Comparison of ENCODE assay signal across 7 cellular contexts in genomic region chr4:185534850-185535761, GRCh38. TPM values are rescaled to one million over a fixed set of nuclear protein-coding genes. Genes with fewer than 3 reads are reported as not detected.
DNase-seq lines count a peak whose midpoint lies in the region; ATAC-seq and TF ChIP-seq lines count a peak whose summit lies in the region.

Gene PDLIM3, minus strand, starts transcription at chr4:185535507. Its CDS starts 73 bp downstream, at chr4:185535434.

- 0 out of 2 replicates have a peak, but pooled peaks cover 4% of the 10 kb centered on the region for H3K79me2 ChIP-seq in KMS-11 (ENCODE audit: insufficient read depth, low read depth)

- peak within 1 kb of the TSS; percentile 84 for H3K4me2 ChIP-seq in KMS-11

- peak; percentile 93 for TF ChIP-seq POLR2A in ovary (IDR thresholded peaks at IDR 0.05)

- ATAC-seq in HG02623 (IDR thresholded peaks at IDR 0.05; ENCODE audit: unreplicated experiment): no peak

- no peaks in the 10 kb centered on the region for H3K36me3 ChIP-seq in KMS-11 (ENCODE audit: insufficient read depth)
- H3K36me3 ChIP-seq in ovary: no peaks in the 10 kb centered on the region

- no peaks in the 10 kb centered on the region for H3K27me3 ChIP-seq in KMS-11 (ENCODE audit: insufficient read depth, low read depth)
- H3K27me3 ChIP-seq in ovary: no peaks in the 10 kb centered on the region

- peak within 1 kb of the TSS; percentile 84 for H3K9ac ChIP-seq in KMS-11

- no peaks in the 10 kb centered on the region for H3K36me3 Mint-ChIP-seq in activated naive CD8-positive, alpha-beta T cell treated with anti-CD3 and anti-CD28 coated beads for 36 hours

- H3K4me1 Mint-ChIP-seq in activated naive CD8-positive, alpha-beta T cell treated with anti-CD3 and anti-CD28 coated beads for 36 hours: peaks cover 6% of the 10 kb centered on the region

- TF ChIP-seq EP300 in ovary (IDR thresholded peaks at IDR 0.05): no peak

- H3K27ac ChIP-seq in KMS-11 (peak within 1 kb of the TSS; percentile 47; the same call in 1 of the 2 replicates), ovary (peak within 1 kb of the TSS; percentile 73 to 89)

- peak within 1 kb of the TSS; percentile 46 for H3K4me3 ChIP-seq in KMS-11 (IDR thresholded peaks at IDR 0.05; ENCODE audit: insufficient read depth, low read depth, low read length)
- peak within 1 kb of the TSS; percentile 57 for H3K4me3 ChIP-seq in ovary

- TF ChIP-seq CTCF in KMS-11 (conservative IDR thresholded peaks at IDR 0.05; ENCODE audit: low read depth, low read length) (no peak), ovary (IDR thresholded peaks at IDR 0.05) (no peak)

- H3K4me3 Mint-ChIP-seq in activated naive CD8-positive, alpha-beta T cell treated with anti-CD3 and anti-CD28 coated beads for 36 hours: peak within 1 kb of the TSS; percentile 48

- intact Hi-C loops in cardiac septum (cut with DNase I): loop anchor here (2.0 to 5.0 kb wide), 3 partner anchors 32 to 63 kb away; partner anchors contain the start of gene CCDC110
- intact Hi-C loops in ovary (cut with DNase I): loop anchor here in 1 of 4 donors (10.0 kb wide), 1 partner anchor 60 kb away; the partner anchor contains the start of gene CCDC110

- 0% methylated on average over 68 to 87 of the region's 87 CpGs for WGBS in ovary, 3 donors

- H4K20me1 ChIP-seq in KMS-11 (ENCODE audit: insufficient read depth): no peaks in the 10 kb centered on the region

- peaks cover 21% of the 10 kb centered on the region for H3K4me1 ChIP-seq in KMS-11 (ENCODE audit: low read depth, poor library complexity, severe bottlenecking)
- H3K4me1 ChIP-seq in ovary (ENCODE audit: insufficient read depth): peaks cover 6% of the 10 kb centered on the region

- no peaks in the 10 kb centered on the region for H3K9me3 Mint-ChIP-seq in activated naive CD8-positive, alpha-beta T cell treated with anti-CD3 and anti-CD28 coated beads for 36 hours

- no peak within 1 kb of the TSS for H3K27ac Mint-ChIP-seq in activated naive CD8-positive, alpha-beta T cell treated with anti-CD3 and anti-CD28 coated beads for 36 hours

- H3K27me3 Mint-ChIP-seq in activated naive CD8-positive, alpha-beta T cell treated with anti-CD3 and anti-CD28 coated beads for 36 hours: peaks cover 44% of the 10 kb centered on the region

- DNase-seq in GM03348 (ENCODE audit: low spot score): peak; percentile 67
- peak; percentile 9 for DNase-seq in activated naive CD8-positive, alpha-beta T cell treated with anti-CD3 and anti-CD28 coated beads for 36 hours
- DNase-seq in cardiac septum (ENCODE audit: low spot score): peak; percentile 83
- DNase-seq in ovary: peak; percentile 73 to 88 (median 84)
- DNase-seq in effector CD8-positive, alpha-beta T cell (lab: John Stamatoyannopoulos, UW): no peak

- no peaks in the 10 kb centered on the region for H3K9me3 ChIP-seq in ovary

- peak within 1 kb of the TSS; percentile 98 for H2AFZ ChIP-seq in KMS-11 (ENCODE audit: low read depth)

RNA-seq across cellular contexts. Expression of gene PDLIM3, which starts in this region (rescaled TPM):
- total RNA-seq in activated naive CD8-positive, alpha-beta T cell treated with anti-CD3 and anti-CD28 coated beads for 36 hours: not detected
- total RNA-seq in cardiac septum (265 TPM), ovary (100 to 1,000 TPM in 3 of 7 donors, 10 to 100 TPM in 4; 40.9 to 220 (median 78.7) TPM)
- 100 to 1,000 TPM in 1 of 2 donors, 10 to 100 TPM in 1; 49.5 to 146 TPM for polyA plus RNA-seq in ovary

Comparison
In these comparisons a context has a peak if more than half of its experiments do, and no peak if none do; other contexts are left out.
1. RNA of gene PDLIM3 (total RNA-seq): 265 TPM in cardiac septum (single experiment) and 40.9 to 220 TPM in ovary; not detected in activated naive CD8-positive, alpha-beta T cell treated with anti-CD3 and anti-CD28 coated beads for 36 hours; every median in the first group is over 10 times any median in the second.
2. Peak in DNase-seq in activated naive CD8-positive, alpha-beta T cell treated with anti-CD3 and anti-CD28 coated beads for 36 hours; RNA of the gene not detected or under 1 TPM.